Comparison of ENCODE assay signal across 9 cellular contexts in the genomic region with DNA sequence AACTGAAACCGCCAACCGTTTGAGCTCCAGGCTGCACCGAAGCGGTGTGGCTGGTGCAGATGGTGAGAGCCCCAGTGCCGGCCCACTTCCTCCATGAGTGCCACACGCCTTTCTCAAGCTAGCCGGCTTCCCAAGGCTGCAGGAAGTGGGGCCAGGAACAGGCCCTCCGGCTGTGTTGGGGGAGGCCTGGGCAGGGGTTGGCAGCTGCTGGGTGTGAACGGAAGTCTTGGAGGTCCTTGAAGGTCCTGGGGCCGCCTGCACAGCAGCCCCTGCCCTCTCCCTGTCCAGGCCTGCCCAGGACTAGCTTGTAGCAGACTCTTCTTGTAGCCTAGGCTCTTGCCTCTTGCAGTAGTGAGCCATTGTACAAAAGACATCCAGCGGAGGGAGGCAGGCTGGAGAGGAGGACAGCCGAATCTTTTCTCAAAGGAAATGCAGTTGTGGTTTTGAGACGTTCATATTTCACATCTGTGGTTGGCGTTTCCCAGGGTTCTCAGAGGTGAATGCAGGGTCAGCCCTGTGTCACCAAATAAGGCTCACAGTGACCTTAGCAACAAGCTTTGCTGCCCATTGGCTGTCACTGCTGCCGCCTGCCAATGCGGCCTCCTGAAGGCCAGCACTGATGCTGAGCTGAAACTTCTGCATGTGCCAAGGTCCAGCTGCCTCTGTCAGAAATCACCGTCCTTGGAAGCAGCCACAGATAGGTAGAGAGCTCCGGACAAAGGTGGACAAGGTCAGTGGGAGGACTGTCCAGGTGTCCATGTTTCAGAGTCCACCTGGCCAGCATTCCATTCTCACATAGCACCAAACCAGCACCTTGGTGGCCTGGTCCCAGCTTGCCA. TPM values are rescaled to one million over a fixed set of nuclear protein-coding genes. Genes with fewer than 3 reads are reported as not detected.
A peak's percentile ranks its signal among the peaks of the same experiment; 100 is the strongest.
DNase-seq lines count a peak whose midpoint lies in the region; ATAC-seq, FAIRE-seq and TF ChIP-seq lines count a peak whose summit lies in the region.
"Had no signal": no experiment of that assay in that cellular context is flagged by ENCODE, and none has a peak within 500 bp of the region (broad histone marks: within the 10 kb centered on the region; RNA-seq: fewer than 3 reads in every experiment).

No MANE protein-coding gene starts in this region.

- peaks cover 12% of the 10 kb centered on the region for H3K36me3 Mint-ChIP-seq in MCF 10A (ENCODE audit: insufficient read depth, unreplicated experiment)
- H3K36me3 Mint-ChIP-seq in type B pancreatic cell = no peaks in the 10 kb centered on the region
- H3K36me3 Mint-ChIP-seq: brain had no signal

- TF ChIP-seq POLR2A in breast epithelium (IDR thresholded peaks at IDR 0.05) = no peak
- no peak for TF ChIP-seq POLR2A in K562 (conservative IDR thresholded peaks at IDR 0.05)

- no peaks in the 10 kb centered on the region for H3K79me2 ChIP-seq in K562 (ENCODE audit: control insufficient read depth, insufficient read depth, low read length)

- H3K4me1 ChIP-seq in breast epithelium = peaks cover 4 to 9% of the 10 kb centered on the region in 2 donors
- peaks cover 24 to 28% of the 10 kb centered on the region in 2 experiments for H3K4me1 ChIP-seq in K562 (replicated peaks in 1 of 2; ENCODE audit: control insufficient read depth in 2 of 2, insufficient read depth in 2 of 2, low read length in 2 of 2)
- peaks cover 42 to 55% of the 10 kb centered on the region in 2 donors for H3K4me1 ChIP-seq in muscle layer of duodenum (ENCODE audit: control insufficient read depth in 1 of 2, insufficient read depth in 2 of 2, low read length in 2 of 2)

- H3K9me3 Mint-ChIP-seq in MCF 10A (ENCODE audit: unreplicated experiment) = no peaks in the 10 kb centered on the region
- H3K9me3 Mint-ChIP-seq in type B pancreatic cell = no peaks in the 10 kb centered on the region

- WGBS in K562 (ENCODE audit: insufficient coverage, low coverage, missing lambda C conversion rate) = 35% methylated on average over 16 of the region's 18 CpGs

- POLR2A ChIA-PET in MCF 10A (lab: Yijun Ruan, JAX) (interaction anchor here (0.6 to 1.2 kb wide), 6 partner anchors 9 to 208 kb away, joined by 3 to 4 read pairs (median 3); no protein-coding TSS in a partner anchor), K562 (lab: Yijun Ruan, JAX) (interaction anchor here (0.6 to 4.3 kb wide), 7 partner anchors 8 to 275 kb away, joined by 3 to 61 read pairs (median 5); a partner anchor contains a TSS)

- H3K27me3 Mint-ChIP-seq in MCF 10A (ENCODE audit: insufficient read depth, unreplicated experiment) (no peaks in the 10 kb centered on the region), type B pancreatic cell (no peaks in the 10 kb centered on the region)

- peak overlapping the region in 1 of 3 donors; percentile 24 for H3K4me3 ChIP-seq in breast epithelium
- H3K4me3 ChIP-seq in K562 = no peak overlapping the region
- no peak overlapping the region for H3K4me3 ChIP-seq in muscle layer of duodenum (ENCODE audit: low read depth in 1 of 2, low read length in 2 of 2)

- in situ Hi-C loops in K562 (cut with MboI) = no loop called here

- H3K27ac Mint-ChIP-seq in MCF 10A (ENCODE audit: low read depth, unreplicated experiment) = no peak overlapping the region
- no peak overlapping the region for H3K27ac Mint-ChIP-seq in type B pancreatic cell
- H3K27ac Mint-ChIP-seq: brain had no signal

- H4K20me1 ChIP-seq in K562 (replicated peaks; ENCODE audit: control insufficient read depth, insufficient read depth, low read length) = no peaks in the 10 kb centered on the region

- TF ChIP-seq RAD21 in K562 (CRISPR knock-in tag; conservative IDR thresholded peaks at IDR 0.05 in 1 of 2, IDR thresholded peaks at IDR 0.05 in 1 of 2) = peak in 1 of 2 experiments; percentile 34; a peak in 2 of 4 replicates

- no peaks in the 10 kb centered on the region for H3K9me3 ChIP-seq in breast epithelium
- no peaks in the 10 kb centered on the region for H3K9me3 ChIP-seq in K562 (replicated peaks; ENCODE audit: control insufficient read depth, insufficient read depth, low read depth, low read length)
- no peaks in the 10 kb centered on the region for H3K9me3 ChIP-seq in muscle layer of duodenum (ENCODE audit: control insufficient read depth in 1 of 2, low read length in 2 of 2)

- intact Hi-C loops in breast epithelium (cut with DNase I; ENCODE audit: low total_unique reads) (no loop called here), MCF 10A (cut with micrococcal nuclease) (no loop called here), K562 (cut with micrococcal nuclease) (loop anchor here (2.0 kb wide), 2 partner anchors 28 to 40 kb away; no protein-coding TSS in a partner anchor)

- H3K4me3 Mint-ChIP-seq in MCF 10A (ENCODE audit: unreplicated experiment) = no peak overlapping the region
- no peak overlapping the region for H3K4me3 Mint-ChIP-seq in type B pancreatic cell
- H3K4me3 Mint-ChIP-seq: brain had no signal

- 0 out of 2 replicates have a peak, but pooled peaks have one; percentile 22 for TF ChIP-seq EP300 in K562 (IDR thresholded peaks at IDR 0.05; ENCODE audit: low read length)

- ATAC-seq in HG03025 (IDR thresholded peaks at IDR 0.05; ENCODE audit: low FRiP score, unreplicated experiment) = peak; percentile 51
- peak; percentile 68 for ATAC-seq in K562

- no peak for TF ChIP-seq CTCF in breast epithelium (IDR thresholded peaks at IDR 0.05)
- TF ChIP-seq CTCF in MCF 10A (IDR thresholded peaks at IDR 0.05; ENCODE audit: unreplicated experiment) = no peak
- TF ChIP-seq CTCF in K562 (IDR thresholded peaks at IDR 0.05 in 2 of 3, conservative IDR thresholded peaks at IDR 0.05 in 1 of 3; ENCODE audit: insufficient read depth in 2 of 3, low read depth in 1 of 3, low read length in 3 of 3) = no peak
- TF ChIP-seq CTCF in type B pancreatic cell (conservative IDR thresholded peaks at IDR 0.05) = no peak

- H3K36me3 ChIP-seq in breast epithelium = no peaks in the 10 kb centered on the region
- no peaks in the 10 kb centered on the region for H3K36me3 ChIP-seq in K562 (ENCODE audit: control insufficient read depth, insufficient read depth, low read length)
- H3K36me3 ChIP-seq in muscle layer of duodenum (ENCODE audit: control insufficient read depth in 1 of 2, insufficient read depth in 2 of 2, low read length in 2 of 2) = peaks cover 4 to 6% of the 10 kb centered on the region in 2 donors

- peak in 1 of 2 donors; percentile 51 for DNase-seq in breast epithelium (ENCODE audit: low spot score in 2 of 2)
- no peak for DNase-seq in MCF 10A (ENCODE audit: unreplicated experiment)
- peak; percentile 85 for DNase-seq in SIG-M5 (lab: John Stamatoyannopoulos, UW)
- DNase-seq in K562 (ENCODE audit: extremely low read depth in 1 of 4, low spot score in 3 of 4) = peak in 2 of 4 experiments; percentile 50 to 76
- no peak for DNase-seq in NCI-H345 (lab: John Stamatoyannopoulos, UW)
- no peak for DNase-seq in type B pancreatic cell (ENCODE audit: extremely low spot score, unreplicated experiment)

- BruUV-seq in MCF 10A (replicated peaks; lab: Mats Ljungman, UMichigan) (no TSS peak), K562 (replicated peaks; lab: Mats Ljungman, UMichigan) (no TSS peak)

- H3K9me1 ChIP-seq in K562 (ENCODE audit: control insufficient read depth, insufficient read depth, low read length) = no peaks in the 10 kb centered on the region

- H3K4me1 Mint-ChIP-seq in MCF 10A (ENCODE audit: insufficient read depth, unreplicated experiment) (peaks cover 18% of the 10 kb centered on the region), type B pancreatic cell (ENCODE audit: unreplicated experiment) (peaks cover 46% of the 10 kb centered on the region)

- H2AFZ ChIP-seq in K562 (ENCODE audit: low read depth, low read length) = peak overlapping the region; percentile 79

- peak; percentile 87 for FAIRE-seq in K562 (lab: Jason Lieb, UNC)

- H3K27ac ChIP-seq in breast epithelium (peak overlapping the region; percentile 2 to 89), K562 (ENCODE audit: extremely low read depth, low read depth, low read length) (peak overlapping the region; percentile 54; the same call in 1 of the 3 replicates), muscle layer of duodenum (ENCODE audit: low read length) (peak overlapping the region; percentile 16)

- CTCF ChIA-PET in MCF 10A (lab: Yijun Ruan, JAX) = interaction anchor here (0.5 to 3.2 kb wide), 9 partner anchors 8 to 80 kb away, joined by 3 to 20 read pairs (median 3); a partner anchor contains a TSS
- CTCF ChIA-PET in K562 (lab: Yijun Ruan, JAX; ENCODE audit: low intra/inter-chr PET ratio) = no interaction called here

- peak overlapping the region in 1 of 2 experiments; percentile 72; a peak in 2 of 4 replicates for H3K9ac ChIP-seq in K562 (ENCODE audit: insufficient read depth in 1 of 2, low read depth in 2 of 2, low read length in 2 of 2)

- H3K27me3 ChIP-seq in breast epithelium (no peaks in the 10 kb centered on the region), K562 (ENCODE audit: control insufficient read depth in 2 of 2, insufficient read depth in 2 of 2, low read length in 2 of 2) (no peaks in the 10 kb centered on the region), muscle layer of duodenum (ENCODE audit: low read depth, low read length) (no peaks in the 10 kb centered on the region)

- H3K4me2 ChIP-seq in K562 (ENCODE audit: insufficient read depth, low read length) = peak overlapping the region; percentile 20; the same call in 1 of the 2 replicates

TF ChIP-seq in K562, 482 proteins besides CTCF, POLR2A, EP300 and RAD21 (continues in another document):
- no peak; a peak in 1 of 4 replicates for TF ChIP-seq TEAD1 (CRISPR knock-in tag; IDR thresholded peaks at IDR 0.05)

RNA-seq across cellular contexts. Expression of a gene that starts 23.9 kb away (rescaled TPM):
- total RNA-seq in breast epithelium = 10 to 100 TPM; 10.4 to 27.8 (median 18.0) TPM
- 18.7 and 23.0 TPM in 2 replicates for total RNA-seq in MCF 10A (2022)
- 28.2 and 57.3 TPM in 2 replicates for total RNA-seq in K562 (2011; cell fraction: chromatin; rRNA removed; ENCODE audit: low replicate concordance)
- total RNA-seq in K562 (2011; cell fraction: nucleolus; rRNA removed) = 33.9 and 37.9 TPM in 2 replicates
- total RNA-seq in K562 (2011; cell fraction: nucleoplasm; rRNA removed) = 29.7 and 35.8 TPM in 2 replicates
- 3.0 and 4.4 TPM in 2 replicates for total RNA-seq in K562 (2014; rRNA removed)
- total RNA-seq in K562 (2014; rRNA removed; fragmentation: Illumina TruSeq; extraction: Trizol) = 4.4 and 6.1 TPM in 2 replicates
- 7.4 and 8.2 TPM in 2 replicates for total RNA-seq in K562 (2015; rRNA removed; fragmentation: Illumina TruSeq; extraction: Trizol)
- 10.6 and 12.3 TPM in 2 replicates for total RNA-seq in K562 (2021)
- 4.9 and 5.4 TPM in 2 replicates for polyA plus RNA-seq in K562 (2011; rRNA removed)
- polyA plus RNA-seq in K562 (2011; cell fraction: cytosol; rRNA removed) = 3.6 and 5.0 TPM in 2 replicates
- polyA plus RNA-seq in K562 (2011; cell fraction: nucleus; rRNA removed) = 12.7 and 17.0 TPM in 2 replicates
- polyA plus RNA-seq in K562 (2012) = 7.0 and 22.7 TPM in 2 replicates
- polyA plus RNA-seq in K562 (2014; fragmentation: Illumina TruSeq; extraction: Trizol) = 5.3 and 7.3 TPM in 2 replicates
- 1 to 10 TPM; 1.1 to 1.3 TPM for polyA plus RNA-seq in K562 (2014; fragmentation: Nextera tagmentation; extraction: Ambion mirVana)
- polyA plus RNA-seq in K562 (2014; rRNA removed) = 5.9 and 6.0 TPM in 2 replicates
- 14.3 and 15.6 TPM in 2 replicates for polyA minus RNA-seq in K562 (2011; rRNA and poly(A)+ RNA removed)
- polyA minus RNA-seq in K562 (2011; cell fraction: cytosol; rRNA and poly(A)+ RNA removed) = 4.2 and 9.4 TPM in 2 replicates
- polyA minus RNA-seq in K562 (2011; cell fraction: nucleus; rRNA and poly(A)+ RNA removed) = 19.7 and 23.8 TPM in 2 replicates
- 50.1 and 77.4 TPM in 2 replicates for total RNA-seq in type B pancreatic cell (ENCODE audit: low replicate concordance)
